In the genomic region with DNA sequence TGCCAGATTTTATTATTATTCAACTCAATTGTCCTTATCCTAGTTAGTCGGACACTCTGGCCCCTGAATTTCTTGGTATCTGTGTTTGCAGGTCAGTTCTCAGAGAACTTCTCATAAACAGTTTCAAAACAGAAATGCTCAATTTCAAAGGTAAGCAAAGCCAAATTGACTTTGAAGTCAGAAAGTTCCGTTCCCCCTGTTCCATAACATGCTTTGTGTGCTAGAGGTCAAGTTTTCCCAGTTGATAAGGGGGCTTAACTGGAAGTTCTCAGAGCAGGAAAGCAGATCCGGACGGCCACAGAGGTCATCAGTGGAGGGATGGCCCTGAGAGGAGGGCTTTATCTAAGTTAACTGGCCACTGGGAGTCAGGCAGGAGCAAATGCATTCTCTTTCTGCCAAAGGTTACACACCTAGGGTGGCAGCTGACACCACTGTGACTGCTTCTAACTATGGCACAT, we compare ENCODE assay signal across 1 cellular context.
TF ChIP-seq lines count a peak whose summit lies in the region.

No MANE protein-coding gene starts in this region.

TF ChIP-seq in HepG2, 621 proteins besides CTCF, POLR2A, EP300 and RAD21 (continued from another document and continues in another):
- TF ChIP-seq, protein P1, sequence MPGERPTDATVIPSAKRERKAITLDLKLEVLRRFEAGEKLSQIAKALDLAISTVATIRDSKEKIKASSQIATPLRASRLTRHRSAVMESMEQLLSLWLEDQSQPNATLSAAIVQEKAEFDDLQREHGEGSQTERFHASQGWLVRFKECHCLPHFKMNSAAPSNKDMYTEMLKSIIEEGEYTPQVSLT (CRISPR knock-in tag; IDR thresholded peaks at IDR 0.05; ENCODE audit: borderline replicate concordance, low read depth) = no peak
- TF ChIP-seq, protein P2, sequence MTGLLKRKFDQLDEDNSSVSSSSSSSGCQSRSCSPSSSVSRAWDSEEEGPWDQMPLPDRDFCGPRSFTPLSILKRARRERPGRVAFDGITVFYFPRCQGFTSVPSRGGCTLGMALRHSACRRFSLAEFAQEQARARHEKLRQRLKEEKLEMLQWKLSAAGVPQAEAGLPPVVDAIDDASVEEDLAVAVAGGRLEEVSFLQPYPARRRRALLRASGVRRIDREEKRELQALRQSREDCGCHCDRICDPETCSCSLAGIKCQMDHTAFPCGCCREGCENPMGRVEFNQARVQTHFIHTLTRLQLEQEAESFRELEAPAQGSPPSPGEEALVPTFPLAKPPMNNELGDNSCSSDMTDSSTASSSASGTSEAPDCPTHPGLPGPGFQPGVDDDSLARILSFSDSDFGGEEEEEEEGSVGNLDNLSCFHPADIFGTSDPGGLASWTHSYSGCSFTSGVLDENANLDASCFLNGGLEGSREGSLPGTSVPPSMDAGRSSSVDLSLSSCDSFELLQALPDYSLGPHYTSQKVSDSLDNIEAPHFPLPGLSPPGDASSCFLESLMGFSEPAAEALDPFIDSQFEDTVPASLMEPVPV (CRISPR knock-in tag; IDR thresholded peaks at IDR 0.05) = 0 out of 2 replicates have a peak, but pooled peaks have one; percentile 51
- TF ChIP-seq FOXK2 (IDR thresholded peaks at IDR 0.05) = no peak
- no peak for TF ChIP-seq IKZF4 (CRISPR knock-in tag; IDR thresholded peaks at IDR 0.05; ENCODE audit: borderline replicate concordance, low read depth, not compliant biosample characterization)
- TF ChIP-seq NFKBIZ (CRISPR knock-in tag; IDR thresholded peaks at IDR 0.05) = peak; percentile 79; the same call in 1 of the 2 replicates
- TF ChIP-seq, protein P3, sequence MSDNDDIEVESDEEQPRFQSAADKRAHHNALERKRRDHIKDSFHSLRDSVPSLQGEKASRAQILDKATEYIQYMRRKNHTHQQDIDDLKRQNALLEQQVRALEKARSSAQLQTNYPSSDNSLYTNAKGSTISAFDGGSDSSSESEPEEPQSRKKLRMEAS (IDR thresholded peaks at IDR 0.05) = peak; percentile 45; the same call in 1 of the 2 replicates
- no peak for TF ChIP-seq ELF4 (CRISPR knock-in tag; IDR thresholded peaks at IDR 0.05; ENCODE audit: borderline replicate concordance)
- TF ChIP-seq ZNF558 (CRISPR knock-in tag; IDR thresholded peaks at IDR 0.05; ENCODE audit: borderline replicate concordance) = no peak
- TF ChIP-seq, protein P4, sequence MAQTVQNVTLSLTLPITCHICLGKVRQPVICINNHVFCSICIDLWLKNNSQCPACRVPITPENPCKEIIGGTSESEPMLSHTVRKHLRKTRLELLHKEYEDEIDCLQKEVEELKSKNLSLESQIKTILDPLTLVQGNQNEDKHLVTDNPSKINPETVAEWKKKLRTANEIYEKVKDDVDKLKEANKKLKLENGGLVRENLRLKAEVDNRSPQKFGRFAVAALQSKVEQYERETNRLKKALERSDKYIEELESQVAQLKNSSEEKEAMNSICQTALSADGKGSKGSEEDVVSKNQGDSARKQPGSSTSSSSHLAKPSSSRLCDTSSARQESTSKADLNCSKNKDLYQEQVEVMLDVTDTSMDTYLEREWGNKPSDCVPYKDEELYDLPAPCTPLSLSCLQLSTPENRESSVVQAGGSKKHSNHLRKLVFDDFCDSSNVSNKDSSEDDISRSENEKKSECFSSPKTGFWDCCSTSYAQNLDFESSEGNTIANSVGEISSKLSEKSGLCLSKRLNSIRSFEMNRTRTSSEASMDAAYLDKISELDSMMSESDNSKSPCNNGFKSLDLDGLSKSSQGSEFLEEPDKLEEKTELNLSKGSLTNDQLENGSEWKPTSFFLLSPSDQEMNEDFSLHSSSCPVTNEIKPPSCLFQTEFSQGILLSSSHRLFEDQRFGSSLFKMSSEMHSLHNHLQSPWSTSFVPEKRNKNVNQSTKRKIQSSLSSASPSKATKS (CRISPR knock-in tag; IDR thresholded peaks at IDR 0.05) = no peak
- TF ChIP-seq ZBTB20 (CRISPR knock-in tag; IDR thresholded peaks at IDR 0.05; ENCODE audit: borderline replicate concordance, low read depth) = peak; percentile 40; the same call in 1 of the 2 replicates
- TF ChIP-seq, protein P5, sequence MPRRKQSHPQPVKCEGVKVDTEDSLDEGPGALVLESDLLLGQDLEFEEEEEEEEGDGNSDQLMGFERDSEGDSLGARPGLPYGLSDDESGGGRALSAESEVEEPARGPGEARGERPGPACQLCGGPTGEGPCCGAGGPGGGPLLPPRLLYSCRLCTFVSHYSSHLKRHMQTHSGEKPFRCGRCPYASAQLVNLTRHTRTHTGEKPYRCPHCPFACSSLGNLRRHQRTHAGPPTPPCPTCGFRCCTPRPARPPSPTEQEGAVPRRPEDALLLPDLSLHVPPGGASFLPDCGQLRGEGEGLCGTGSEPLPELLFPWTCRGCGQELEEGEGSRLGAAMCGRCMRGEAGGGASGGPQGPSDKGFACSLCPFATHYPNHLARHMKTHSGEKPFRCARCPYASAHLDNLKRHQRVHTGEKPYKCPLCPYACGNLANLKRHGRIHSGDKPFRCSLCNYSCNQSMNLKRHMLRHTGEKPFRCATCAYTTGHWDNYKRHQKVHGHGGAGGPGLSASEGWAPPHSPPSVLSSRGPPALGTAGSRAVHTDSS (CRISPR knock-in tag; conservative IDR thresholded peaks at IDR 0.05) = no peak
- TF ChIP-seq, protein P6, sequence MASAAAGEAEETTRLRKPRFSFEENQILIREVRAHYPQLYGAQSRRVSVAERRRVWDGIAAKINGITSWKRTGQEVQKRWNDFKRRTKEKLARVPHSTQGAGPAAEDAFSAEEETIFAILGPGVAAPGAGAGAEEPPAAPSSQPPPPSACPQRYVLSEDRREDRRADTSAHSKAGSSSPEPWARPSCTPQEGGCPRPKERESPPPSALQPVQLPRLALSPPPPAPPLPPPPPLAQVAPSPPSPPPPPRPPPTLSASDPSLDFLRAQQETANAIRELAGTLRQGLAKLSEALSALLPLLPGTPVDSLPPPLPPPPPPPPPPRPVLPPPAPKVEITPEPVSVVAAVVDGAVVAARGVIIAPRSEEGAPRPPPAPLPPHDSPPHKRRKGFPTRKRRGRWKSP (CRISPR knock-in tag; IDR thresholded peaks at IDR 0.05) = 0 out of 2 replicates have a peak, but pooled peaks have one; percentile 56
- peak; percentile 88 for TF ChIP-seq HDAC1 (CRISPR knock-in tag; IDR thresholded peaks at IDR 0.05)
- TF ChIP-seq, protein P7, sequence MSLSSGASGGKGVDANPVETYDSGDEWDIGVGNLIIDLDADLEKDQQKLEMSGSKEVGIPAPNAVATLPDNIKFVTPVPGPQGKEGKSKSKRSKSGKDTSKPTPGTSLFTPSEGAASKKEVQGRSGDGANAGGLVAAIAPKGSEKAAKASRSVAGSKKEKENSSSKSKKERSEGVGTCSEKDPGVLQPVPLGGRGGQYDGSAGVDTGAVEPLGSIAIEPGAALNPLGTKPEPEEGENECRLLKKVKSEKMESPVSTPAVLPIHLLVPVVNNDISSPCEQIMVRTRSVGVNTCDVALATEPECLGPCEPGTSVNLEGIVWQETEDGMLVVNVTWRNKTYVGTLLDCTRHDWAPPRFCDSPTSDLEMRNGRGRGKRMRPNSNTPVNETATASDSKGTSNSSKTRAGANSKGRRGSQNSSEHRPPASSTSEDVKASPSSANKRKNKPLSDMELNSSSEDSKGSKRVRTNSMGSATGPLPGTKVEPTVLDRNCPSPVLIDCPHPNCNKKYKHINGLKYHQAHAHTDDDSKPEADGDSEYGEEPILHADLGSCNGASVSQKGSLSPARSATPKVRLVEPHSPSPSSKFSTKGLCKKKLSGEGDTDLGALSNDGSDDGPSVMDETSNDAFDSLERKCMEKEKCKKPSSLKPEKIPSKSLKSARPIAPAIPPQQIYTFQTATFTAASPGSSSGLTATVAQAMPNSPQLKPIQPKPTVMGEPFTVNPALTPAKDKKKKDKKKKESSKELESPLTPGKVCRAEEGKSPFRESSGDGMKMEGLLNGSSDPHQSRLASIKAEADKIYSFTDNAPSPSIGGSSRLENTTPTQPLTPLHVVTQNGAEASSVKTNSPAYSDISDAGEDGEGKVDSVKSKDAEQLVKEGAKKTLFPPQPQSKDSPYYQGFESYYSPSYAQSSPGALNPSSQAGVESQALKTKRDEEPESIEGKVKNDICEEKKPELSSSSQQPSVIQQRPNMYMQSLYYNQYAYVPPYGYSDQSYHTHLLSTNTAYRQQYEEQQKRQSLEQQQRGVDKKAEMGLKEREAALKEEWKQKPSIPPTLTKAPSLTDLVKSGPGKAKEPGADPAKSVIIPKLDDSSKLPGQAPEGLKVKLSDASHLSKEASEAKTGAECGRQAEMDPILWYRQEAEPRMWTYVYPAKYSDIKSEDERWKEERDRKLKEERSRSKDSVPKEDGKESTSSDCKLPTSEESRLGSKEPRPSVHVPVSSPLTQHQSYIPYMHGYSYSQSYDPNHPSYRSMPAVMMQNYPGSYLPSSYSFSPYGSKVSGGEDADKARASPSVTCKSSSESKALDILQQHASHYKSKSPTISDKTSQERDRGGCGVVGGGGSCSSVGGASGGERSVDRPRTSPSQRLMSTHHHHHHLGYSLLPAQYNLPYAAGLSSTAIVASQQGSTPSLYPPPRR (CRISPR knock-in tag; IDR thresholded peaks at IDR 0.05; ENCODE audit: borderline replicate concordance) = peak; percentile 96
- no peak for TF ChIP-seq ZNF674 (CRISPR knock-in tag; IDR thresholded peaks at IDR 0.05; ENCODE audit: low read depth)
- TF ChIP-seq, protein P8, sequence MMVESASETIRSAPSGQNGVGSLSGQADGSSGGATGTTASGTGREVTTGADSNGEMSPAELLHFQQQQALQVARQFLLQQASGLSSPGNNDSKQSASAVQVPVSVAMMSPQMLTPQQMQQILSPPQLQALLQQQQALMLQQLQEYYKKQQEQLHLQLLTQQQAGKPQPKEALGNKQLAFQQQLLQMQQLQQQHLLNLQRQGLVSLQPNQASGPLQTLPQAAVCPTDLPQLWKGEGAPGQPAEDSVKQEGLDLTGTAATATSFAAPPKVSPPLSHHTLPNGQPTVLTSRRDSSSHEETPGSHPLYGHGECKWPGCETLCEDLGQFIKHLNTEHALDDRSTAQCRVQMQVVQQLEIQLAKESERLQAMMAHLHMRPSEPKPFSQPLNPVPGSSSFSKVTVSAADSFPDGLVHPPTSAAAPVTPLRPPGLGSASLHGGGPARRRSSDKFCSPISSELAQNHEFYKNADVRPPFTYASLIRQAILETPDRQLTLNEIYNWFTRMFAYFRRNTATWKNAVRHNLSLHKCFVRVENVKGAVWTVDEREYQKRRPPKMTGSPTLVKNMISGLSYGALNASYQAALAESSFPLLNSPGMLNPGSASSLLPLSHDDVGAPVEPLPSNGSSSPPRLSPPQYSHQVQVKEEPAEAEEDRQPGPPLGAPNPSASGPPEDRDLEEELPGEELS (CRISPR knock-in tag; IDR thresholded peaks at IDR 0.05) = peak; percentile 98
- TF ChIP-seq, protein P9, sequence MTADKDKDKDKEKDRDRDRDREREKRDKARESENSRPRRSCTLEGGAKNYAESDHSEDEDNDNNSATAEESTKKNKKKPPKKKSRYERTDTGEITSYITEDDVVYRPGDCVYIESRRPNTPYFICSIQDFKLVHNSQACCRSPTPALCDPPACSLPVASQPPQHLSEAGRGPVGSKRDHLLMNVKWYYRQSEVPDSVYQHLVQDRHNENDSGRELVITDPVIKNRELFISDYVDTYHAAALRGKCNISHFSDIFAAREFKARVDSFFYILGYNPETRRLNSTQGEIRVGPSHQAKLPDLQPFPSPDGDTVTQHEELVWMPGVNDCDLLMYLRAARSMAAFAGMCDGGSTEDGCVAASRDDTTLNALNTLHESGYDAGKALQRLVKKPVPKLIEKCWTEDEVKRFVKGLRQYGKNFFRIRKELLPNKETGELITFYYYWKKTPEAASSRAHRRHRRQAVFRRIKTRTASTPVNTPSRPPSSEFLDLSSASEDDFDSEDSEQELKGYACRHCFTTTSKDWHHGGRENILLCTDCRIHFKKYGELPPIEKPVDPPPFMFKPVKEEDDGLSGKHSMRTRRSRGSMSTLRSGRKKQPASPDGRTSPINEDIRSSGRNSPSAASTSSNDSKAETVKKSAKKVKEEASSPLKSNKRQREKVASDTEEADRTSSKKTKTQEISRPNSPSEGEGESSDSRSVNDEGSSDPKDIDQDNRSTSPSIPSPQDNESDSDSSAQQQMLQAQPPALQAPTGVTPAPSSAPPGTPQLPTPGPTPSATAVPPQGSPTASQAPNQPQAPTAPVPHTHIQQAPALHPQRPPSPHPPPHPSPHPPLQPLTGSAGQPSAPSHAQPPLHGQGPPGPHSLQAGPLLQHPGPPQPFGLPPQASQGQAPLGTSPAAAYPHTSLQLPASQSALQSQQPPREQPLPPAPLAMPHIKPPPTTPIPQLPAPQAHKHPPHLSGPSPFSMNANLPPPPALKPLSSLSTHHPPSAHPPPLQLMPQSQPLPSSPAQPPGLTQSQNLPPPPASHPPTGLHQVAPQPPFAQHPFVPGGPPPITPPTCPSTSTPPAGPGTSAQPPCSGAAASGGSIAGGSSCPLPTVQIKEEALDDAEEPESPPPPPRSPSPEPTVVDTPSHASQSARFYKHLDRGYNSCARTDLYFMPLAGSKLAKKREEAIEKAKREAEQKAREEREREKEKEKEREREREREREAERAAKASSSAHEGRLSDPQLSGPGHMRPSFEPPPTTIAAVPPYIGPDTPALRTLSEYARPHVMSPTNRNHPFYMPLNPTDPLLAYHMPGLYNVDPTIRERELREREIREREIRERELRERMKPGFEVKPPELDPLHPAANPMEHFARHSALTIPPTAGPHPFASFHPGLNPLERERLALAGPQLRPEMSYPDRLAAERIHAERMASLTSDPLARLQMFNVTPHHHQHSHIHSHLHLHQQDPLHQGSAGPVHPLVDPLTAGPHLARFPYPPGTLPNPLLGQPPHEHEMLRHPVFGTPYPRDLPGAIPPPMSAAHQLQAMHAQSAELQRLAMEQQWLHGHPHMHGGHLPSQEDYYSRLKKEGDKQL (CRISPR knock-in tag; IDR thresholded peaks at IDR 0.05; ENCODE audit: low read depth) = peak; percentile 79
- TF ChIP-seq, protein P10, sequence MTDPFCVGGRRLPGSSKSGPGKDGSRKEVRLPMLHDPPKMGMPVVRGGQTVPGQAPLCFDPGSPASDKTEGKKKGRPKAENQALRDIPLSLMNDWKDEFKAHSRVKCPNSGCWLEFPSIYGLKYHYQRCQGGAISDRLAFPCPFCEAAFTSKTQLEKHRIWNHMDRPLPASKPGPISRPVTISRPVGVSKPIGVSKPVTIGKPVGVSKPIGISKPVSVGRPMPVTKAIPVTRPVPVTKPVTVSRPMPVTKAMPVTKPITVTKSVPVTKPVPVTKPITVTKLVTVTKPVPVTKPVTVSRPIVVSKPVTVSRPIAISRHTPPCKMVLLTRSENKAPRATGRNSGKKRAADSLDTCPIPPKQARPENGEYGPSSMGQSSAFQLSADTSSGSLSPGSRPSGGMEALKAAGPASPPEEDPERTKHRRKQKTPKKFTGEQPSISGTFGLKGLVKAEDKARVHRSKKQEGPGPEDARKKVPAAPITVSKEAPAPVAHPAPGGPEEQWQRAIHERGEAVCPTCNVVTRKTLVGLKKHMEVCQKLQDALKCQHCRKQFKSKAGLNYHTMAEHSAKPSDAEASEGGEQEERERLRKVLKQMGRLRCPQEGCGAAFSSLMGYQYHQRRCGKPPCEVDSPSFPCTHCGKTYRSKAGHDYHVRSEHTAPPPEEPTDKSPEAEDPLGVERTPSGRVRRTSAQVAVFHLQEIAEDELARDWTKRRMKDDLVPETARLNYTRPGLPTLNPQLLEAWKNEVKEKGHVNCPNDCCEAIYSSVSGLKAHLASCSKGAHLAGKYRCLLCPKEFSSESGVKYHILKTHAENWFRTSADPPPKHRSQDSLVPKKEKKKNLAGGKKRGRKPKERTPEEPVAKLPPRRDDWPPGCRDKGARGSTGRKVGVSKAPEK (CRISPR knock-in tag; IDR thresholded peaks at IDR 0.05; ENCODE audit: borderline replicate concordance) = no peak; the same call in 1 of the 2 replicates
- TF ChIP-seq FOXJ3 (CRISPR knock-in tag; IDR thresholded peaks at IDR 0.05; ENCODE audit: borderline replicate concordance) = peak; percentile 96; the same call in 1 of the 2 replicates
- no peak for TF ChIP-seq ZNF33A (CRISPR knock-in tag; IDR thresholded peaks at IDR 0.05; ENCODE audit: borderline replicate concordance)
- TF ChIP-seq ZNF256 (CRISPR knock-in tag; conservative IDR thresholded peaks at IDR 0.05) = 0 out of 2 replicates have a peak, but pooled peaks have one; percentile 24
- TF ChIP-seq SOX5 (CRISPR knock-in tag; IDR thresholded peaks at IDR 0.05; ENCODE audit: borderline replicate concordance) = peak; percentile 94
- TF ChIP-seq, protein P11, sequence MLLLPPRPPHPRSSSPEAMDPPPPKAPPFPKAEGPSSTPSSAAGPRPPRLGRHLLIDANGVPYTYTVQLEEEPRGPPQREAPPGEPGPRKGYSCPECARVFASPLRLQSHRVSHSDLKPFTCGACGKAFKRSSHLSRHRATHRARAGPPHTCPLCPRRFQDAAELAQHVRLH (CRISPR knock-in tag; IDR thresholded peaks at IDR 0.05; ENCODE audit: borderline replicate concordance, low read depth) = peak; percentile 71; the same call in 1 of the 2 replicates
